Comparison of ENCODE assay signal across 11 cellular contexts in the genomic region with DNA sequence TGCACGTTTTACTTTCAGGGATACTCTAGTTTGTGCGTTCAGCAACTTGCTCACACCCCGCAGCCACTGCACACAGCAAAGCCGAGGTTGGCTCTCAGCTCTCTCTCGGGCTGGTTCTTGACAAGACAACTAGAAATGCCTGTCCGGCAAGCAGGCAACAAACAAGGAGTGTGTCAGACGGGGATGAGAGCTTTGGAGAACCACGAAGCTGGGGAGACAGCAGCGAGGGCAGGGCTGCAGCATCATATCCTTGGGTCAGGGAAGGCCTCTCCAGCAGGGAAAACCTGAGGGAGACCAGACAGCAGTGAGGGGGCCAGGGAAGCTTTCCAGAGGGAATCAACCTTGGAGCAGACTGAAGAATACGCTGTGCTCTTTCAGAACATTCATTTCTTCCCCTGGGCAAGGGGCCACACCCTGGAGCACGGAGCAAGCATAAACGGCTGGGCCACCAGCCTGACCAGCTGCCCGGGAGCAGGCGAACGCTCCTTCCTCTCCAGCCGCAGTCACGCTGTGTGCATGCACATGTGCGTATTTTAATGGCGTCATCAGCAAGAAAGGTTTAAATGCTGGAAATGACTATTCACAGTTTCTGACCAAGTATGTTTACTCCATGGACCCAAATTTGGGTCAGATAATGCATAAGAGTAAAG. TPM values are rescaled to one million over a fixed set of nuclear protein-coding genes. Genes with fewer than 3 reads are reported as not detected.
DNase-seq lines count a peak whose midpoint lies in the region; ATAC-seq, FAIRE-seq and TF ChIP-seq lines count a peak whose summit lies in the region.
"Had no signal": no experiment of that assay in that cellular context is flagged by ENCODE, and none has a peak within 500 bp of the region (broad histone marks: within the 10 kb centered on the region; RNA-seq: fewer than 3 reads in every experiment).

No MANE protein-coding gene starts in this region.

- 85% methylated on average over 10 of the region's 19 CpGs for WGBS in right lobe of liver (ENCODE audit: insufficient coverage, low coverage, low lambda C conversion rate, missing lambda C conversion rate)
- WGBS in HepG2 (ENCODE audit: low lambda C conversion rate): 96% methylated on average over 17 of the region's 19 CpGs

- H3K9ac ChIP-seq in HepG2 (ENCODE audit: insufficient read depth, low read depth, low read length) (no peak overlapping the region), fibroblast of lung (ENCODE audit: insufficient read depth, low read length) (peak overlapping the region; percentile 43)

- POLR2A ChIA-PET in HepG2 (lab: Yijun Ruan, JAX): no interaction called here

- H3K4me3 ChIP-seq in right lobe of liver (no peak overlapping the region), HepG2 (replicated peaks in 1 of 3; ENCODE audit: insufficient read depth in 1 of 3, low read depth in 2 of 3, low read length in 3 of 3) (no peak overlapping the region), fibroblast of lung (replicated peaks in 1 of 4; ENCODE audit: control extremely low read depth in 1 of 4, insufficient read depth in 1 of 4, low read depth in 3 of 4, low read length in 4 of 4) (peak overlapping the region in 1 of 4 experiments; percentile 32), vagina (peak overlapping the region; percentile 8 to 28)

- no peak overlapping the region for H3K4me3 Mint-ChIP-seq in neural crest cell
- H3K4me3 Mint-ChIP-seq in T-helper 17 cell: no peak overlapping the region

- H3K27ac Mint-ChIP-seq in neural crest cell (ENCODE audit: unreplicated experiment) (peak overlapping the region; percentile 68), T-helper 17 cell (no peak overlapping the region)

- H3K4me1 ChIP-seq in right lobe of liver: no peaks in the 10 kb centered on the region
- H3K4me1 ChIP-seq in HepG2 (ENCODE audit: insufficient read depth, low read length): no peaks in the 10 kb centered on the region
- H3K4me1 ChIP-seq in fibroblast of lung (ENCODE audit: control insufficient read depth, extremely low read depth, insufficient read depth, low read length): peaks cover 45% of the 10 kb centered on the region
- H3K4me1 ChIP-seq in vagina: peaks cover 80% of the 10 kb centered on the region

- no peak for FAIRE-seq in HepG2 (lab: Jason Lieb, UNC)

- H3K4me1 Mint-ChIP-seq in neural crest cell (peaks cover 56% of the 10 kb centered on the region), T-helper 17 cell (peaks cover 46% of the 10 kb centered on the region)

- BruUV-seq in HepG2 (replicated peaks; lab: Mats Ljungman, UMichigan): no TSS peak

- H3K9me3 Mint-ChIP-seq in neural crest cell: no peaks in the 10 kb centered on the region

- peaks cover 58% of the 10 kb centered on the region for H3K79me2 ChIP-seq in HepG2 (ENCODE audit: insufficient read depth, low read length)
- H3K79me2 ChIP-seq in fibroblast of lung (ENCODE audit: control insufficient read depth, insufficient read depth, low read length): peaks cover 94% of the 10 kb centered on the region

- in situ Hi-C loops in HepG2 (cut with HindIII; ENCODE audit: extremely low pct_ligation_motif_present, low pct_unique_long_range_greater_than_20kb): no loop called here

- intact Hi-C loops in right lobe of liver (cut with DNase I): no loop called here
- intact Hi-C loops in HepG2 (cut with micrococcal nuclease; ENCODE audit: unreplicated experiment): no loop called here
- intact Hi-C loops in vagina (cut with DNase I): loop anchor here (10.0 kb wide), 1 partner anchor 52 kb away; no protein-coding TSS in a partner anchor

- no peaks in the 10 kb centered on the region for H3K36me3 Mint-ChIP-seq in neural crest cell (ENCODE audit: low read depth)
- no peaks in the 10 kb centered on the region for H3K36me3 Mint-ChIP-seq in T-helper 17 cell (ENCODE audit: low read depth)

- H3K9me3 ChIP-seq in right lobe of liver (no peaks in the 10 kb centered on the region), HepG2 (ENCODE audit: low read length) (no peaks in the 10 kb centered on the region), fibroblast of lung (ENCODE audit: control insufficient read depth, insufficient read depth, low read depth, low read length) (no peaks in the 10 kb centered on the region), vagina (no peaks in the 10 kb centered on the region), T-helper 17 cell (ENCODE audit: control insufficient read depth, low read length, poor library complexity, severe bottlenecking) (no peaks in the 10 kb centered on the region)

- H3K27me3 ChIP-seq in right lobe of liver (no peaks in the 10 kb centered on the region), HepG2 (ENCODE audit: control insufficient read depth in 1 of 2, insufficient read depth in 2 of 2, low read length in 2 of 2) (no peaks in the 10 kb centered on the region), fibroblast of lung (ENCODE audit: control insufficient read depth, insufficient read depth, low read length) (no peaks in the 10 kb centered on the region), vagina (no peaks in the 10 kb centered on the region)

- no peak overlapping the region for H3K4me2 ChIP-seq in HepG2 (ENCODE audit: low read depth, low read length)
- peak overlapping the region; percentile 90 for H3K4me2 ChIP-seq in fibroblast of lung (ENCODE audit: extremely low read depth, insufficient read depth, low read length)

- ATAC-seq in right lobe of liver: peak in 3 of 4 donors; percentile 19 to 31 (median 25)
- ATAC-seq in HepG2: no peak
- no peak for ATAC-seq in T-helper 17 cell
- ATAC-seq in HG03039 (IDR thresholded peaks at IDR 0.05; ENCODE audit: unreplicated experiment): no peak
- ATAC-seq: left lobe of liver had no signal

- H2AFZ ChIP-seq in HepG2 (ENCODE audit: low read length) (no peak overlapping the region), fibroblast of lung (ENCODE audit: low read length) (no peak overlapping the region)

- H4K20me1 ChIP-seq in HepG2 (ENCODE audit: insufficient read depth, low read length) (peaks cover 13% of the 10 kb centered on the region; the same call in 1 of the 2 replicates), fibroblast of lung (ENCODE audit: control insufficient read depth, extremely low read depth, insufficient read depth, low read length) (no peaks in the 10 kb centered on the region)

- H3K36me3 ChIP-seq in right lobe of liver (no peaks in the 10 kb centered on the region), HepG2 (replicated peaks in 1 of 2; ENCODE audit: control insufficient read depth in 1 of 2, insufficient read depth in 2 of 2, low read length in 2 of 2) (0 out of 5 replicates have a peak, but pooled peaks cover 0 to 7% of the 10 kb centered on the region in 2 experiments), fibroblast of lung (ENCODE audit: control insufficient read depth, insufficient read depth, low read length) (no peaks in the 10 kb centered on the region), vagina (no peaks in the 10 kb centered on the region)

- no peak for TF ChIP-seq RAD21 in HepG2 (CRISPR knock-in tag; IDR thresholded peaks at IDR 0.05)

- no peak overlapping the region for H3K27ac ChIP-seq in right lobe of liver
- no peak overlapping the region for H3K27ac ChIP-seq in HepG2 (ENCODE audit: extremely low read length, insufficient read depth, low read length)
- H3K27ac ChIP-seq in fibroblast of lung (ENCODE audit: insufficient read depth, low read length): peak overlapping the region; percentile 98
- H3K27ac ChIP-seq in vagina: peak overlapping the region; percentile 77

- CTCF ChIA-PET in HepG2 (lab: Yijun Ruan, JAX; ENCODE audit: low intra/inter-chr PET ratio, low total read pairs): no interaction called here

- TF ChIP-seq POLR2A in right lobe of liver (IDR thresholded peaks at IDR 0.05): no peak
- TF ChIP-seq POLR2A in HepG2 (IDR thresholded peaks at IDR 0.05; ENCODE audit: insufficient read depth in 1 of 2, low read depth in 2 of 2, low read length in 2 of 2): no peak
- no peak for TF ChIP-seq POLR2A in vagina (IDR thresholded peaks at IDR 0.05)

- no peak for DNase-seq in right lobe of liver
- no peak for DNase-seq in HepG2 (ENCODE audit: low spot score)
- DNase-seq in fibroblast of lung (ENCODE audit: low read depth in 2 of 2): no peak
- no peak for DNase-seq in neural crest cell (ENCODE audit: low read depth, low spot score)
- peak in 1 of 2 donors; percentile 89 for DNase-seq in vagina (ENCODE audit: extremely low spot score in 2 of 2)
- no peak for DNase-seq in T-helper 17 cell
- no peak for DNase-seq in NCI-H82 treated with DMSO at 0.1 percent for 48 hours (lab: John Stamatoyannopoulos, UW; ENCODE audit: unreplicated experiment)
- DNase-seq: NCI-H1694, SHP77 had no signal

- H3K27me3 Mint-ChIP-seq in neural crest cell (ENCODE audit: low read depth): no peaks in the 10 kb centered on the region
- no peaks in the 10 kb centered on the region for H3K27me3 Mint-ChIP-seq in T-helper 17 cell

- TF ChIP-seq CTCF in right lobe of liver (IDR thresholded peaks at IDR 0.05) (no peak), HepG2 (CRISPR knock-in tag; IDR thresholded peaks at IDR 0.05) (no peak), fibroblast of lung (conservative IDR thresholded peaks at IDR 0.05 in 1 of 2, IDR thresholded peaks at IDR 0.05 in 1 of 2; ENCODE audit: low read depth in 1 of 2, low read length in 2 of 2) (no peak), neural crest cell (conservative IDR thresholded peaks at IDR 0.05) (no peak), vagina (IDR thresholded peaks at IDR 0.05) (no peak)

- TF ChIP-seq EP300 in HepG2 (IDR thresholded peaks at IDR 0.05; ENCODE audit: low read depth in 2 of 2, low read length in 2 of 2): no peak
- no peak for TF ChIP-seq EP300 in HepG2 (CRISPR knock-in tag; IDR thresholded peaks at IDR 0.05; ENCODE audit: borderline replicate concordance)

RNA-seq across cellular contexts. Expression of a gene that starts 58.7 kb away (rescaled TPM):
- total RNA-seq in right lobe of liver (10 to 100 TPM in 2 of 6 experiments, 1 to 10 TPM in 4; 4.9 to 12.6 (median 7.2) TPM), HepG2 (2016; rRNA removed; fragmentation: Illumina TruSeq; extraction: Trizol) (12.8 and 13.7 TPM in 2 replicates), fibroblast of lung (26.7 and 28.6 TPM in 2 replicates), neural crest cell (46.7 and 49.7 TPM in 2 replicates), vagina (28.0 TPM), T-helper 17 cell (10 to 100 TPM; 10.5 to 12.9 TPM)
- 4.3 and 5.4 TPM in 2 replicates for total RNA-seq in HepG2 (2016; cell fraction: cytosol; rRNA removed; fragmentation: Illumina TruSeq; extraction: Trizol; ENCODE audit: low read depth)
- total RNA-seq in HepG2 (2016; cell fraction: insoluble cytoplasmic fraction; rRNA removed; fragmentation: Illumina TruSeq; extraction: Trizol): 12.1 and 12.6 TPM in 2 replicates
- total RNA-seq in HepG2 (2016; cell fraction: membrane; rRNA removed; fragmentation: Illumina TruSeq; extraction: Trizol): 7.0 and 7.9 TPM in 2 replicates
- total RNA-seq in HepG2 (2016; cell fraction: nucleus; rRNA removed; fragmentation: Illumina TruSeq; extraction: Trizol): 10.5 and 11.5 TPM in 2 replicates
- polyA plus RNA-seq in HepG2 (2011; rRNA removed) (11.2 and 13.3 TPM in 2 replicates), fibroblast of lung (52.1 and 57.0 TPM in 2 replicates)
- polyA plus RNA-seq in HepG2 (2011; cell fraction: cytosol; rRNA removed): 10.0 and 13.2 TPM in 2 replicates
- 4.9 and 5.5 TPM in 2 replicates for polyA plus RNA-seq in HepG2 (2011; cell fraction: nucleus; rRNA removed)
- polyA plus RNA-seq in HepG2 (2012): 11.0 and 11.8 TPM in 2 replicates
- 0.72 and 0.77 TPM in 2 replicates for polyA plus RNA-seq in HepG2 (2016; cell fraction: cytosol; fragmentation: Illumina TruSeq; extraction: Trizol; ENCODE audit: low read depth)
- polyA plus RNA-seq in HepG2 (2016; cell fraction: insoluble cytoplasmic fraction; fragmentation: Illumina TruSeq; extraction: Trizol; ENCODE audit: low read depth): 13.1 and 14.5 TPM in 2 replicates
- polyA plus RNA-seq in HepG2 (2016; cell fraction: membrane; fragmentation: Illumina TruSeq; extraction: Trizol; ENCODE audit: low read depth): 4.8 TPM in 2 replicates
- polyA plus RNA-seq in HepG2 (2016; cell fraction: nucleus; fragmentation: Illumina TruSeq; extraction: Trizol; ENCODE audit: insufficient read depth, low read depth): 14.6 and 15.9 TPM in 2 replicates
- polyA minus RNA-seq in HepG2 (2011; rRNA and poly(A)+ RNA removed; ENCODE audit: low replicate concordance): 12.6 and 31.1 TPM in 2 replicates
- 16.8 and 17.1 TPM in 2 replicates for polyA minus RNA-seq in HepG2 (2011; cell fraction: cytosol; rRNA and poly(A)+ RNA removed)
- polyA minus RNA-seq in HepG2 (2011; cell fraction: nucleus; rRNA and poly(A)+ RNA removed): 15.8 and 18.3 TPM in 2 replicates
- polyA plus RNA-seq in fibroblast of lung (2012): 33.9 and 40.6 TPM in 2 replicates
- 31.2 and 42.2 TPM in 2 replicates for polyA minus RNA-seq in fibroblast of lung (ENCODE audit: low replicate concordance)

Comparison
In these comparisons a context has a peak if more than half of its experiments do, and no peak if none do; other contexts are left out.
1. ATAC-seq: peak in right lobe of liver (3 of 4); none in HepG2 (single experiment), T-helper 17 cell (single experiment) and HG03039 (single experiment).
2. H3K27ac ChIP-seq: peak in fibroblast of lung (single experiment) and vagina (single experiment); none in right lobe of liver (0 of 3) and HepG2 (single experiment).
3. H3K4me3 ChIP-seq: peak in vagina (2 of 2); none in right lobe of liver (0 of 3) and HepG2 (0 of 3).